ENCODE assay signal across 8 cellular contexts in genomic region chr16:30985401-30986128, GRCh38. TPM values are rescaled to one million over a fixed set of nuclear protein-coding genes. Genes with fewer than 3 reads are reported as not detected.
DNase-seq lines count a peak whose midpoint lies in the region; ATAC-seq, FAIRE-seq and TF ChIP-seq lines count a peak whose summit lies in the region.

No MANE protein-coding gene starts in this region.

- peaks cover 7% of the 10 kb centered on the region for H3K4me1 Mint-ChIP-seq in activated naive CD8-positive, alpha-beta T cell treated with anti-CD3 and anti-CD28 coated beads, Interleukin-2, amount 10 ng/mL, durations not matched to agents 7 days and 5 days
- H3K4me1 Mint-ChIP-seq in activated naive CD8-positive, alpha-beta T cell treated with anti-CD3 and anti-CD28 coated beads, Interleukin-2, amount 50 U/mL, for 24 hours = no peaks in the 10 kb centered on the region

- H3K9me3 ChIP-seq in prostate gland = no peaks in the 10 kb centered on the region

- intact Hi-C loops in prostate gland (cut with DNase I) = loop anchor here (2.0 to 10.0 kb wide), 4 partner anchors 47 to 889 kb away; partner anchors contain the start of genes STX4, VKORC1, ZNF267 and ZNF843

- TF ChIP-seq CTCF in fibroblast of villous mesenchyme (IDR thresholded peaks at IDR 0.05; ENCODE audit: insufficient read depth, low read depth, low read length) (no peak), prostate gland (IDR thresholded peaks at IDR 0.05) (peak in 2 of 4 experiments; percentile 22 to 50)

- H3K27me3 ChIP-seq in prostate gland (replicated peaks; ENCODE audit: insufficient read depth) = no peaks in the 10 kb centered on the region

- WGBS in prostate gland = 48% methylated on average over 19 of the region's 20 CpGs

- H3K36me3 Mint-ChIP-seq in activated naive CD8-positive, alpha-beta T cell treated with anti-CD3 and anti-CD28 coated beads, Interleukin-2, amount 10 ng/mL, durations not matched to agents 7 days and 5 days = no peaks in the 10 kb centered on the region
- peaks cover 4% of the 10 kb centered on the region for H3K36me3 Mint-ChIP-seq in activated naive CD8-positive, alpha-beta T cell treated with anti-CD3 and anti-CD28 coated beads, Interleukin-2, amount 50 U/mL, for 24 hours (ENCODE audit: low read depth)

- no peaks in the 10 kb centered on the region for H3K27me3 Mint-ChIP-seq in activated naive CD8-positive, alpha-beta T cell treated with anti-CD3 and anti-CD28 coated beads, Interleukin-2, amount 10 ng/mL, durations not matched to agents 7 days and 5 days
- no peaks in the 10 kb centered on the region for H3K27me3 Mint-ChIP-seq in activated naive CD8-positive, alpha-beta T cell treated with anti-CD3 and anti-CD28 coated beads, Interleukin-2, amount 50 U/mL, for 24 hours

- H3K4me1 ChIP-seq in prostate gland (replicated peaks) = no peaks in the 10 kb centered on the region

- DNase-seq in activated naive CD8-positive, alpha-beta T cell treated with anti-CD3 and anti-CD28 coated beads, Interleukin-2, amount 10 ng/mL, durations not matched to agents 7 days and 5 days = peak; percentile 47
- no peak for DNase-seq in activated naive CD8-positive, alpha-beta T cell treated with anti-CD3 and anti-CD28 coated beads, Interleukin-2, amount 50 U/mL, for 24 hours
- peak; percentile 56 for DNase-seq in RPMI7951 (ENCODE audit: low read depth)
- no peak for DNase-seq in fibroblast of villous mesenchyme (ENCODE audit: low read depth)
- DNase-seq in prostate gland (ENCODE audit: low spot score) = peak; percentile 70
- no peak for DNase-seq in erythroblast (lab: John Stamatoyannopoulos, UW)
- DNase-seq in inferior parietal cortex (ENCODE audit: extremely low spot score) = no peak
- DNase-seq in GM12891 (ENCODE audit: insufficient read length, low spot score) = no peak

- POLR2A ChIA-PET in activated naive CD8-positive, alpha-beta T cell treated with anti-CD3 and anti-CD28 coated beads, Interleukin-2, amount 10 ng/mL, durations not matched to agents 7 days and 5 days (lab: Charles Lee) = interaction anchor here (0.6 to 3.3 kb wide), 9 partner anchors 11 to 475 kb away, joined by 3 to 12 read pairs (median 5); partner anchors contain the start of genes FUS, ZNF646 and ZNF668

- H3K27ac Mint-ChIP-seq in activated naive CD8-positive, alpha-beta T cell treated with anti-CD3 and anti-CD28 coated beads, Interleukin-2, amount 10 ng/mL, durations not matched to agents 7 days and 5 days = peak overlapping the region; percentile 63
- H3K27ac Mint-ChIP-seq in activated naive CD8-positive, alpha-beta T cell treated with anti-CD3 and anti-CD28 coated beads, Interleukin-2, amount 50 U/mL, for 24 hours = no peak overlapping the region

- peak overlapping the region; percentile 16 to 61 for H3K27ac ChIP-seq in prostate gland

- H3K9me3 Mint-ChIP-seq in activated naive CD8-positive, alpha-beta T cell treated with anti-CD3 and anti-CD28 coated beads, Interleukin-2, amount 10 ng/mL, durations not matched to agents 7 days and 5 days = no peaks in the 10 kb centered on the region
- H3K9me3 Mint-ChIP-seq in activated naive CD8-positive, alpha-beta T cell treated with anti-CD3 and anti-CD28 coated beads, Interleukin-2, amount 50 U/mL, for 24 hours = no peaks in the 10 kb centered on the region

- H3K4me3 Mint-ChIP-seq in activated naive CD8-positive, alpha-beta T cell treated with anti-CD3 and anti-CD28 coated beads, Interleukin-2, amount 10 ng/mL, durations not matched to agents 7 days and 5 days = peak overlapping the region; percentile 76
- no peak overlapping the region for H3K4me3 Mint-ChIP-seq in activated naive CD8-positive, alpha-beta T cell treated with anti-CD3 and anti-CD28 coated beads, Interleukin-2, amount 50 U/mL, for 24 hours

- peak overlapping the region; percentile 56 for H3K4me3 ChIP-seq in fibroblast of villous mesenchyme (ENCODE audit: low read depth, low read length)
- H3K4me3 ChIP-seq in prostate gland = peak overlapping the region; percentile 21 to 34

- no peak for FAIRE-seq in GM12891 (lab: Jason Lieb, UNC)

- peak; percentile 12 for ATAC-seq in activated naive CD8-positive, alpha-beta T cell treated with anti-CD3 and anti-CD28 coated beads, Interleukin-2, amount 10 ng/mL, durations not matched to agents 7 days and 5 days (ENCODE audit: low read depth)
- no peak for ATAC-seq in activated naive CD8-positive, alpha-beta T cell treated with anti-CD3 and anti-CD28 coated beads, Interleukin-2, amount 50 U/mL, for 24 hours

- TF ChIP-seq POLR2A in prostate gland (IDR thresholded peaks at IDR 0.05) (no peak), erythroblast (IDR thresholded peaks at IDR 0.05; ENCODE audit: low read length) (no peak), GM12891 (IDR thresholded peaks at IDR 0.05; ENCODE audit: low read depth, low read length) (no peak)

- peaks cover 5% of the 10 kb centered on the region in 2 donors for H3K36me3 ChIP-seq in prostate gland

TF ChIP-seq in GM12891, 5 proteins besides CTCF, POLR2A, EP300 and RAD21:
- no peak for TF ChIP-seq POU2F2 (IDR thresholded peaks at IDR 0.05; ENCODE audit: low read depth, low read length)
- no peak for TF ChIP-seq TAF1 (IDR thresholded peaks at IDR 0.05; ENCODE audit: low read depth, low read length)
- TF ChIP-seq SPI1 (IDR thresholded peaks at IDR 0.05; ENCODE audit: low read depth, low read length) = no peak
- TF ChIP-seq PAX5 (IDR thresholded peaks at IDR 0.05; ENCODE audit: insufficient read depth, low read length, severe bottlenecking) = no peak
- TF ChIP-seq POLR2AphosphoS5 (IDR thresholded peaks at IDR 0.05; ENCODE audit: low read depth, low read length) = no peak

RNA-seq across cellular contexts. Expression of gene HSD3B7, which starts 0.6 kb away (rescaled TPM):
- total RNA-seq in activated naive CD8-positive, alpha-beta T cell treated with anti-CD3 and anti-CD28 coated beads, Interleukin-2, amount 10 ng/mL, durations not matched to agents 7 days and 5 days = 10 to 100 TPM in 1 of 2 experiments, 1 to 10 TPM in 1; 8.5 to 10.9 TPM
- 10.9 and 16.3 TPM in 2 replicates for total RNA-seq in RPMI7951 (2014; rRNA removed; shearing (Covaris generic))
- total RNA-seq in fibroblast of villous mesenchyme = 24.8 and 26.8 TPM in 2 replicates
- 10 to 100 TPM; 10.3 to 10.7 TPM for total RNA-seq in prostate gland
- 0.27 TPM for polyA plus RNA-seq in GM12891 (2012; ENCODE audit: low read depth, missing spikeins)

RNA-seq across cellular contexts. Expression of gene STX1B, which starts 24.9 kb away (rescaled TPM):
- total RNA-seq in activated naive CD8-positive, alpha-beta T cell treated with anti-CD3 and anti-CD28 coated beads, Interleukin-2, amount 10 ng/mL, durations not matched to agents 7 days and 5 days = 1 to 10 TPM; 3.1 to 3.5 TPM
- 0.29 and 0.60 TPM in 2 replicates for total RNA-seq in RPMI7951 (2014; rRNA removed; shearing (Covaris generic))
- 2.2 and 2.6 TPM in 2 replicates for total RNA-seq in fibroblast of villous mesenchyme
- total RNA-seq in prostate gland = under 1 TPM; 0.36 to 0.91 TPM
- polyA plus RNA-seq in GM12891 (2012; ENCODE audit: low read depth, missing spikeins) = 0.76 TPM

RNA-seq across cellular contexts. Expression of gene SETD1A, which starts 28.0 kb away (rescaled TPM):
- 10 to 100 TPM; 27.6 to 33.4 TPM for total RNA-seq in activated naive CD8-positive, alpha-beta T cell treated with anti-CD3 and anti-CD28 coated beads, Interleukin-2, amount 10 ng/mL, durations not matched to agents 7 days and 5 days
- 1.1 and 1.2 TPM in 2 replicates for total RNA-seq in RPMI7951 (2014; rRNA removed; shearing (Covaris generic))
- total RNA-seq in fibroblast of villous mesenchyme = 3.5 and 8.1 TPM in 2 replicates
- total RNA-seq in prostate gland = 10 to 100 TPM in 1 of 2 donors, 1 to 10 TPM in 1; 10.0 to 29.1 TPM
- 10.9 TPM for polyA plus RNA-seq in GM12891 (2012; ENCODE audit: low read depth, missing spikeins)

RNA-seq across cellular contexts. Expression of gene ORAI3, which starts 36.7 kb away (rescaled TPM):
- total RNA-seq in activated naive CD8-positive, alpha-beta T cell treated with anti-CD3 and anti-CD28 coated beads, Interleukin-2, amount 10 ng/mL, durations not matched to agents 7 days and 5 days = 10 to 100 TPM; 24.6 to 25.8 TPM
- 28.5 and 41.6 TPM in 2 replicates for total RNA-seq in RPMI7951 (2014; rRNA removed; shearing (Covaris generic))
- total RNA-seq in fibroblast of villous mesenchyme (43.6 and 45.7 TPM in 2 replicates), prostate gland (100 to 1,000 TPM in 1 of 2 donors, 10 to 100 TPM in 1; 74.6 to 114 TPM)
- 18.0 TPM for polyA plus RNA-seq in GM12891 (2012; ENCODE audit: low read depth, missing spikeins)

RNA-seq across cellular contexts. Expression of gene STX4, which starts 47.8 kb away (rescaled TPM):
- 10 to 100 TPM; 82.8 to 84.8 TPM for total RNA-seq in activated naive CD8-positive, alpha-beta T cell treated with anti-CD3 and anti-CD28 coated beads, Interleukin-2, amount 10 ng/mL, durations not matched to agents 7 days and 5 days
- total RNA-seq in RPMI7951 (2014; rRNA removed; shearing (Covaris generic)) = 23.1 and 23.5 TPM in 2 replicates
- total RNA-seq in fibroblast of villous mesenchyme = 15.5 and 24.2 TPM in 2 replicates
- 10 to 100 TPM; 40.7 to 51.7 TPM for total RNA-seq in prostate gland
- 33.7 TPM for polyA plus RNA-seq in GM12891 (2012; ENCODE audit: low read depth, missing spikeins)

Comparison
In these comparisons a context has a peak if more than half of its experiments do, and no peak if none do; other contexts are left out.
1. DNase-seq: peak in activated naive CD8-positive, alpha-beta T cell treated with anti-CD3 and anti-CD28 coated beads, Interleukin-2, amount 10 ng/mL, durations not matched to agents 7 days and 5 days (single experiment), RPMI7951 (single experiment) and prostate gland (single experiment); none in activated naive CD8-positive, alpha-beta T cell treated with anti-CD3 and anti-CD28 coated beads, Interleukin-2, amount 50 U/mL, for 24 hours (single experiment), fibroblast of villous mesenchyme (single experiment), erythroblast (0 of 2), inferior parietal cortex (single experiment) and GM12891 (single experiment).